In the genomic region with DNA sequence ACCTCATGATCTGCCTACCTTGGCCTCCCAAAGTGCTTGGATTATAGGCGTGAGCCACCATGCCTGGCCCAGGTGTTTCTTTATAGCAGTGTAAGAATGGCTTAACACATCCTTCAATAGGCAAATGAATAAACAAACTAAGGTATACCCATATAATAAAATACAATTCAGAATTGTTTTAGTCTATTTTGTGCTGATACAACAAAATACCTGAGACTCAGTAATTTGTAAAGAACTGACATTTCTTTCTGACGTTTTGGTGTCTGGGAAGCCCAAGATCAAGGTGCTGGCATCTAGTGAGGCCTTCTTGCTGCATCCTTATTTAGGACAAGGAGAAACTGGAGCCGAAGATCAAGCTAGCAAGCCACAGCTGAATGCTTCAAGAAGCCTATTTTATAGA, we compare ENCODE assay signal across 6 cellular contexts.
"Had no signal": no experiment of that assay in that cellular context is flagged by ENCODE, and none has a peak within 500 bp of the region (broad histone marks: within the 10 kb centered on the region; RNA-seq: fewer than 3 reads in every experiment).

No MANE protein-coding gene starts in this region.

- H3K27ac ChIP-seq: HL-60, KMS-11 had no signal

- FAIRE-seq: HTR-8/SVneo had no signal

- H3K4me2 ChIP-seq: KMS-11 had no signal

- DNase-seq: Karpas-422, KBM-7, KG1 had no signal

- H3K9ac ChIP-seq: KMS-11 had no signal
